In the genomic region with DNA sequence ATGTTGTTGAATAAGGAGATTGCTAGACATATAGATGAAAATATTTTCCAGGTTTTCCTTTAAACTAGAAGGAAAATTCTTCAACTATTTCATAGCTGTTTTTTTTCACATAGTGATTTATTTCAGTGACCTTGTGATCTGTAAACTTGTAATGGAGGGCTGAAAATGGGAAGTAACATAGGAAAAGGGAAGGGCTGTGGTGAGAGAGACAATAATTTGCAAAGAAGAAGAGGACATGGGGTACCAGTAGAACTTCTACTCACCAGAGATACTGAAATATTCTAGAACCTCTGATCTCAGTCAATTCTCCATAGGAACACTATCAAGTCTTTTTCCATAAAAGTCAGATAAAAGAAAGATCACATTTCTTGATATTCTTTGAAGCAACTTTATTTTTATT, we compare ENCODE assay signal across 17 cellular contexts.
"Had no signal": no experiment of that assay in that cellular context is flagged by ENCODE, and none has a peak within 500 bp of the region (broad histone marks: within the 10 kb centered on the region; RNA-seq: fewer than 3 reads in every experiment).

No MANE protein-coding gene starts in this region.

- H3K4me3 ChIP-seq: ascending aorta, breast epithelium, psoas muscle, right lobe of liver, smooth muscle cell, suprapubic skin, upper lobe of left lung had no signal

- H3K36me3 ChIP-seq: ascending aorta, breast epithelium, right lobe of liver, suprapubic skin, upper lobe of left lung had no signal

- H3K27me3 ChIP-seq: ascending aorta, breast epithelium, right lobe of liver, suprapubic skin, upper lobe of left lung had no signal

- H3K4me1 ChIP-seq: ascending aorta, breast epithelium, psoas muscle, suprapubic skin, upper lobe of left lung had no signal

- ATAC-seq: psoas muscle; stimulated activated naive CD8-positive, alpha-beta T cell treated with anti-CD3 and anti-CD28 coated beads, Interleukin-15, Interleukin-2, amounts not matched to agents 100 U/mL and 50 U/mL, for 24 hours had no signal

- H3K27ac ChIP-seq: ascending aorta, breast epithelium, epithelial cell of prostate, psoas muscle, right lobe of liver, suprapubic skin, upper lobe of left lung had no signal

- DNase-seq: activated CD4-positive, alpha-beta T cell treated with anti-CD3 and anti-CD28 coated beads for 1 hour; activated CD4-positive, alpha-beta T cell treated with anti-CD3 and anti-CD28 coated beads, Interleukin-2, amount 50 U/mL, for 4 hours; activated naive CD4-positive, alpha-beta T cell treated with anti-CD3 and anti-CD28 coated beads, Interleukin-2, amount 10 ng/mL, durations not matched to agents 7 days and 5 days; activated T-cell treated with anti-CD3 and anti-CD28 coated beads, Interleukin-2, amount 50 U/mL, for 1 hour; dermis blood vessel endothelial cell; foreskin melanocyte; head of caudate nucleus; kidney glomerular epithelial cell; psoas muscle; right lobe of liver; stimulated activated naive CD8-positive, alpha-beta T cell treated with anti-CD3 and anti-CD28 coated beads, Interleukin-15, Interleukin-2, amounts not matched to agents 100 U/mL and 50 U/mL, for 24 hours; upper lobe of left lung had no signal

- H3K9me3 ChIP-seq: ascending aorta, breast epithelium, psoas muscle, right lobe of liver, suprapubic skin, upper lobe of left lung had no signal
